Comparison of ENCODE assay signal across 23 cellular contexts in the genomic region with DNA sequence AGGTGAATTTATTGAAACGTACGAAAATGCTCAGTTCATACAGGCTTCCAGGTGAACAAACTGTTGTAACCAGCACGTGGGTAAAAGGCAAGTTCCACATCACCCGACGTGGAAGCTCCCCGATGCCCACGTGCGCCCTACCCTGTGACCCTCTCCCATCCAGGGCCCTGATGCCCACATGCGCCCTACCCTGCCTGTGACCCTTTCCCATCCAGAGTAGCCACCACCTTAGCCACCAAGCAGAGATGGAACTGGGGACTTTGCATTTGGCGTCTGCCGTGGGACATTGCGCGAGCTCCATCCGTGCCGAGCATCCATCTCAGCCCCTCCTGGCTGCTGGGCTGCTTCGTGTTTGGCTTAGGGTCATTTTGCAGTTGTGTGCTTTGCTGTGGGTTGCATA. TPM values are rescaled to one million over a fixed set of nuclear protein-coding genes. Genes with fewer than 3 reads are reported as not detected.
DNase-seq lines count a peak whose midpoint lies in the region; ATAC-seq and TF ChIP-seq lines count a peak whose summit lies in the region.
"Had no signal": no experiment of that assay in that cellular context is flagged by ENCODE, and none has a peak within 500 bp of the region (broad histone marks: within the 10 kb centered on the region; RNA-seq: fewer than 3 reads in every experiment).

No MANE protein-coding gene starts in this region.

- H3K27me3 Mint-ChIP-seq in T-helper 17 cell = no peaks in the 10 kb centered on the region
- H3K27me3 Mint-ChIP-seq: IgD-negative memory B cell had no signal

- no peak overlapping the region for H3K27ac Mint-ChIP-seq in T-helper 17 cell
- H3K27ac Mint-ChIP-seq: IgD-negative memory B cell had no signal

- peaks cover 18% of the 10 kb centered on the region for H3K36me3 ChIP-seq in H7 (replicated peaks; ENCODE audit: control insufficient read depth, insufficient read depth, low read length)
- peaks cover 59% of the 10 kb centered on the region for H3K36me3 ChIP-seq in left ventricle myocardium inferior
- H3K36me3 ChIP-seq in mucosa of descending colon (ENCODE audit: low read depth) = peaks cover 19% of the 10 kb centered on the region

- no peak for ATAC-seq in T-helper 17 cell
- no peak for ATAC-seq in mucosa of descending colon

- H3K27ac ChIP-seq in left ventricle myocardium inferior (replicated peaks) = no peak overlapping the region
- H3K27ac ChIP-seq: HL-60, Peyer's patch, SK-N-MC had no signal

- H3K4me1 Mint-ChIP-seq in T-helper 17 cell = peaks cover 13% of the 10 kb centered on the region
- H3K4me1 Mint-ChIP-seq: IgD-negative memory B cell had no signal

- intact Hi-C loops in left ventricle myocardium inferior (cut with micrococcal nuclease) (no loop called here), mucosa of descending colon (cut with DNase I, micrococcal nuclease) (no loop called here)

- DNase-seq in H7 (peak; percentile 36), T-helper 17 cell (no peak), left ventricle myocardium inferior (peak; percentile 4), mucosa of descending colon (peak in 2 of 3 donors; percentile 18 to 22), C1 segment of cervical spinal cord (lab: John Stamatoyannopoulos, UW) (no peak), NCI-H146 (lab: John Stamatoyannopoulos, UW) (no peak), AG08396 (ENCODE audit: low spot score) (no peak), DMS53 treated with DMSO at 0.1 percent for 48 hours (lab: John Stamatoyannopoulos, UW; ENCODE audit: unreplicated experiment) (no peak)
- DNase-seq: DND-41; Kasumi-1; MG63; NCI-H1048; NCI-H1436; NCI-H2029 treated with DMSO at 0.1 percent for 48 hours; NCI-H2171; NCI-H526 treated with DMSO at 0.1 percent for 48 hours; NK-92 treated with Interleukin-12 subunit alpha and Interleukin-12 subunit beta, amount 100 ng/mL, for 24 hours; Peyer's patch; SHP77 had no signal

- no peak for TF ChIP-seq CTCF in left ventricle myocardium inferior (IDR thresholded peaks at IDR 0.05; ENCODE audit: borderline replicate concordance)
- TF ChIP-seq CTCF in mucosa of descending colon (IDR thresholded peaks at IDR 0.05) = no peak

- no peaks in the 10 kb centered on the region for H3K9me3 ChIP-seq in T-helper 17 cell (ENCODE audit: control insufficient read depth, low read length, poor library complexity, severe bottlenecking)
- H3K9me3 ChIP-seq in left ventricle myocardium inferior (replicated peaks) = no peaks in the 10 kb centered on the region
- H3K9me3 ChIP-seq in mucosa of descending colon = no peaks in the 10 kb centered on the region
- H3K9me3 ChIP-seq: HAP-1, MG63, Peyer's patch had no signal

- H3K36me3 Mint-ChIP-seq in T-helper 17 cell (ENCODE audit: low read depth) = no peaks in the 10 kb centered on the region

- H3K4me3 ChIP-seq in H7 (ENCODE audit: insufficient read depth, low read depth, low read length) (no peak overlapping the region), left ventricle myocardium inferior (no peak overlapping the region), mucosa of descending colon (no peak overlapping the region)
- H3K4me3 ChIP-seq: HAP-1, MG63, Peyer's patch, SK-N-MC had no signal

- H3K27me3 ChIP-seq in H7 (ENCODE audit: control insufficient read depth, insufficient read depth, low read length) = no peaks in the 10 kb centered on the region
- H3K27me3 ChIP-seq in left ventricle myocardium inferior (ENCODE audit: low read depth) = no peaks in the 10 kb centered on the region
- H3K27me3 ChIP-seq: MG63, Peyer's patch had no signal

- peaks cover 50% of the 10 kb centered on the region for H3K4me1 ChIP-seq in left ventricle myocardium inferior
- H3K4me1 ChIP-seq in mucosa of descending colon (ENCODE audit: low read depth) = no peaks in the 10 kb centered on the region
- H3K4me1 ChIP-seq: HAP-1 had no signal

- peak overlapping the region; percentile 25 for H3K4me3 Mint-ChIP-seq in T-helper 17 cell
- H3K4me3 Mint-ChIP-seq: IgD-negative memory B cell had no signal

RNA-seq across cellular contexts. Expression of gene ANO7, which starts 37.5 kb away (rescaled TPM):
- 2.0 and 4.0 TPM in 2 replicates for total RNA-seq in H7 (2014; rRNA removed; shearing (Covaris generic))
- total RNA-seq in T-helper 17 cell = under 1 TPM; 0.16 to 0.20 TPM
- 0.80 TPM for total RNA-seq in left ventricle myocardium inferior
- 100 to 1,000 TPM in 1 of 3 donors, 10 to 100 TPM in 2; 33.9 to 106 (median 83.5) TPM for total RNA-seq in mucosa of descending colon

Comparison
In these comparisons a context has a peak if more than half of its experiments do, and no peak if none do; other contexts are left out.
1. DNase-seq: peak in H7 (single experiment), left ventricle myocardium inferior (single experiment) and mucosa of descending colon (2 of 3); none in T-helper 17 cell (0 of 3), C1 segment of cervical spinal cord (0 of 14), NCI-H146 (single experiment), AG08396 (single experiment) and DMS53 treated with DMSO at 0.1 percent for 48 hours (single experiment).